ENCODE assay signal across 1 cellular context in the genomic region with DNA sequence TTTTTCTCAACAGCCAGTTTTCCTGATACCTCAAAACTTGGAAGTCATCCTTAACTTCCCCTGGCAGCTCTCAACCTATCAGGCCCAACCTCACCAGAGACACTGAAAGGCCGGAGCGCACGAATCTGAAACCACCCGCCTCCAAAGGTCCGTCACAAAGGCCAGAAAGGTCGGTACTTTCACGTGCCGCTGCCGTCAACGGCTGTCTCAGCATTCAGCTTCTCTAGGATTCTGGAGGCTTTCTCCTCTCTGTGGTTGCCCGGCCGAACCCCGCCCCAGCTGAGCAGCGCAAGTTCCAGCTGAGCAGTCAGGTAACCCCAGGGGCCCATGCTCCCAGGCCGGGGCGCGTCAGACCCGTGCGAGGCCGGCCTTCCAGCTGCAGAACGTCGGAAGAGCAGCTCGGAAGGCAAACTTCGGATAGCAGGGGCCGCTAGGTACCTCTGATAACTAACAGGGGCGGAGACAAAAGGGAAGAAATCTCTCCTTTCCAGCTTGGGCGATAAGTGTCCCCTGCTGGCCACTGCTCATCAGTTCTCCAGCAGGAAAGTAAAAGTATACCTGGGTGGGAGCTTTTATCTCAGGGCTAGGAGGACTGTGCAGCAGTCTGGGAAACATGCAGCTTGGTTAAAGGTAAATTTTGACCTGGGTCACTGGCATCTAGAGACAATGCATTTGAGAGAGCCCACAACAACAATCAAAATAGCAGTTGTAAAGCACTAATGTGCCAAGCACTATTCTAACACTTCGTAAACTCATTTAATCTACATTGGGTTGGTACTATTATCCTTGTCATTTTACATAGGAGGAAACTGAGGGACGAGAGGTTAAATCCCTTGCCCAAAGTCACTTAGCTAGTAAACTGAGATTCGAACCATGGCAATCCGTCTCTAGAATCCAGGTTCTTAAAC.
TF ChIP-seq lines count a peak whose summit lies in the region.

No MANE protein-coding gene starts in this region.

TF ChIP-seq in HepG2, 621 proteins besides CTCF, POLR2A, EP300 and RAD21 (continued from another document and continues in another):
- TF ChIP-seq, protein P1, sequence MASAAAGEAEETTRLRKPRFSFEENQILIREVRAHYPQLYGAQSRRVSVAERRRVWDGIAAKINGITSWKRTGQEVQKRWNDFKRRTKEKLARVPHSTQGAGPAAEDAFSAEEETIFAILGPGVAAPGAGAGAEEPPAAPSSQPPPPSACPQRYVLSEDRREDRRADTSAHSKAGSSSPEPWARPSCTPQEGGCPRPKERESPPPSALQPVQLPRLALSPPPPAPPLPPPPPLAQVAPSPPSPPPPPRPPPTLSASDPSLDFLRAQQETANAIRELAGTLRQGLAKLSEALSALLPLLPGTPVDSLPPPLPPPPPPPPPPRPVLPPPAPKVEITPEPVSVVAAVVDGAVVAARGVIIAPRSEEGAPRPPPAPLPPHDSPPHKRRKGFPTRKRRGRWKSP (CRISPR knock-in tag; IDR thresholded peaks at IDR 0.05), result peak; percentile 92
- TF ChIP-seq ZNF720 (CRISPR knock-in tag; IDR thresholded peaks at IDR 0.05) (no peak), MTA3 (CRISPR knock-in tag; IDR thresholded peaks at IDR 0.05) (no peak), POLR2G (IDR thresholded peaks at IDR 0.05; ENCODE audit: low read depth, low read length) (peak; percentile 84), JUNB (CRISPR knock-in tag; IDR thresholded peaks at IDR 0.05; ENCODE audit: borderline replicate concordance) (no peak; the same call in 1 of the 2 replicates), ZNF382 (CRISPR knock-in tag; IDR thresholded peaks at IDR 0.05; ENCODE audit: borderline replicate concordance) (no peak), TBL1XR1 (IDR thresholded peaks at IDR 0.05; ENCODE audit: borderline replicate concordance, low read length, partially characterized antibody) (peak; percentile 49), ZNF672 (CRISPR knock-in tag; IDR thresholded peaks at IDR 0.05) (no peak), ZBTB20 (CRISPR knock-in tag; IDR thresholded peaks at IDR 0.05; ENCODE audit: borderline replicate concordance, low read depth) (peak; percentile 88; the same call in 1 of the 2 replicates), ZNF766 (CRISPR knock-in tag; IDR thresholded peaks at IDR 0.05; ENCODE audit: borderline replicate concordance) (peak; percentile 31; the same call in 1 of the 2 replicates), ZNF234 (CRISPR knock-in tag; conservative IDR thresholded peaks at IDR 0.05) (no peak), ATF7-NPFF (CRISPR knock-in tag; IDR thresholded peaks at IDR 0.05; ENCODE audit: low read depth) (peak; percentile 67; the same call in 1 of the 2 replicates)
- TF ChIP-seq, protein P2, sequence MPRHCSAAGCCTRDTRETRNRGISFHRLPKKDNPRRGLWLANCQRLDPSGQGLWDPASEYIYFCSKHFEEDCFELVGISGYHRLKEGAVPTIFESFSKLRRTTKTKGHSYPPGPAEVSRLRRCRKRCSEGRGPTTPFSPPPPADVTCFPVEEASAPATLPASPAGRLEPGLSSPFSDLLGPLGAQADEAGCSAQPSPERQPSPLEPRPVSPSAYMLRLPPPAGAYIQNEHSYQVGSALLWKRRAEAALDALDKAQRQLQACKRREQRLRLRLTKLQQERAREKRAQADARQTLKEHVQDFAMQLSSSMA (CRISPR knock-in tag; IDR thresholded peaks at IDR 0.05), result peak; percentile 56; the same call in 1 of the 2 replicates
- TF ChIP-seq, protein P3, sequence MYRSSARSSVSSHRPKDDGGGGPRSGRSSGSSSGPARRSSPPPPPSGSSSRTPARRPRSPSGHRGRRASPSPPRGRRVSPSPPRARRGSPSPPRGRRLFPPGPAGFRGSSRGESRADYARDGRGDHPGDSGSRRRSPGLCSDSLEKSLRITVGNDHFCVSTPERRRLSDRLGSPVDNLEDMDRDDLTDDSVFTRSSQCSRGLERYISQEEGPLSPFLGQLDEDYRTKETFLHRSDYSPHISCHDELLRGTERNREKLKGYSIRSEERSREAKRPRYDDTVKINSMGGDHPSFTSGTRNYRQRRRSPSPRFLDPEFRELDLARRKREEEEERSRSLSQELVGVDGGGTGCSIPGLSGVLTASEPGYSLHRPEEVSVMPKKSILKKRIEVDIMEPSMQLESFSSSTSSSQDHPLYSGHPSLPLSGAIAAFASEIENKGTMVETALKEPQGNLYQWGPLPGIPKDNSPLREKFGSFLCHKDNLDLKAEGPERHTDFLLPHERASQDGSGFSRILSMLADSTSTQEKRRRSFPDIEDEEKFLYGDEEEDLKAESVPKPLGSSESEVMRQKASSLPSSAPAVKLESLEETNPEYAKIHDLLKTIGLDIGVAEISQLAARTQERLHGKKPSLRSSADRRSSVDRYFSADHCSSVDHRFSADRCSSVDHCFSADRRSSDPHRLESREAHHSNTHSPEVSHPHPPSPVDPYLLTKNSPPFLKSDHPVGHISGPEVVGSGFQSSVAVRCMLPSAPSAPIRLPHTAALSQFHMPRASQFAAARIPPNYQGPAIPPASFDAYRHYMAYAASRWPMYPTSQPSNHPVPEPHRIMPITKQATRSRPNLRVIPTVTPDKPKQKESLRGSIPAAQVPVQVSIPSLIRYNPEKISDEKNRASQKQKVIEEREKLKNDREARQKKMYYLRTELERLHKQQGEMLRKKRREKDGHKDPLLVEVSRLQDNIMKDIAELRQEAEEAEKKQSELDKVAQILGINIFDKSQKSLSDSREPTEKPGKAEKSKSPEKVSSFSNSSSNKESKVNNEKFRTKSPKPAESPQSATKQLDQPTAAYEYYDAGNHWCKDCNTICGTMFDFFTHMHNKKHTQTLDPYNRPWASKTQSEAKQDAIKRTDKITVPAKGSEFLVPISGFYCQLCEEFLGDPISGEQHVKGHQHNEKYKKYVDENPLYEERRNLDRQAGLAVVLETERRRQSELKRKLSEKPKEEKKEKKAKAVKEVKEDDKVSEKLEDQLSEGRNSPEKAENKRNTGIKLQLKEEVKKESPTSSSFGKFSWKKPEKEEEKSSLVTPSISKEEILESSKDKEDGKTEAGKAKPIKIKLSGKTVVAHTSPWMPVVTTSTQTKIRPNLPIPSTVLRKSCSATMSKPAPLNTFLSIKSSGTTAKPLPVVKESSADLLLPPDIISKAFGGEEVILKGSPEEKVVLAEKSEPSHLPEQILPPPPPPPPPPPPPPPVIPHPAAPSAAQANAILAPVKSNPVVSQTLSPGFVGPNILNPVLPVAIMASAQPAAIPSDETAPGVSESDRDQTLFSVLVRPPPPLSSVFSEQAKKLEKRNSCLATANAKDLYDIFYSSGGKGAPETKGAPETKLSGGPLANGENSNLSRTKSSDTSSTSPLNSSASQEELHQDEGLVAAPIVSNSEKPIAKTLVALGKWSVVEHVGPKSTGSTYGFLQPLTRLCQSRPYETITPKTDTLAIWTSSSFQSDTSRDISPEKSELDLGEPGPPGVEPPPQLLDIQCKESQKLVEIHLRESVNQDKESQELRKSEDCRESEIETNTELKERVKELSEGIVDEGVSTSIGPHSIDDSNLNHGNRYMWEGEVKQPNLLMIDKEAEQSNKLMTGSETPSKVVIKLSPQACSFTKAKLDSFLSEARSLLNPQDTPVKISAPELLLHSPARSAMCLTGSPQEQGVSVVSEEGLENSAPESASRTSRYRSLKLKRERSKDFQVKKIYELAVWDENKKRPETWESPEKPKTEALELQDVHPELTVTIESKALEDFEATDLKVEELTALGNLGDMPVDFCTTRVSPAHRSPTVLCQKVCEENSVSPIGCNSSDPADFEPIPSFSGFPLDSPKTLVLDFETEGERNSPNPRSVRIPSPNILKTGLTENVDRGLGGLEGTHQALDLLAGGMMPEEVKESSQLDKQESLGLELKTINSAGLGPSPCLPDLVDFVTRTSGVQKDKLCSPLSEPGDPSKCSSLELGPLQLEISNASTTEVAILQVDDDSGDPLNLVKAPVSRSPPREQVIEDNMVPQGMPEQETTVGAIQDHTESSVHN (CRISPR knock-in tag; IDR thresholded peaks at IDR 0.05), result peak; percentile 79; the same call in 1 of the 2 replicates
- TF ChIP-seq, protein P4, sequence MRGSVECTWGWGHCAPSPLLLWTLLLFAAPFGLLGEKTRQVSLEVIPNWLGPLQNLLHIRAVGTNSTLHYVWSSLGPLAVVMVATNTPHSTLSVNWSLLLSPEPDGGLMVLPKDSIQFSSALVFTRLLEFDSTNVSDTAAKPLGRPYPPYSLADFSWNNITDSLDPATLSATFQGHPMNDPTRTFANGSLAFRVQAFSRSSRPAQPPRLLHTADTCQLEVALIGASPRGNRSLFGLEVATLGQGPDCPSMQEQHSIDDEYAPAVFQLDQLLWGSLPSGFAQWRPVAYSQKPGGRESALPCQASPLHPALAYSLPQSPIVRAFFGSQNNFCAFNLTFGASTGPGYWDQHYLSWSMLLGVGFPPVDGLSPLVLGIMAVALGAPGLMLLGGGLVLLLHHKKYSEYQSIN (CRISPR knock-in tag; IDR thresholded peaks at IDR 0.05; ENCODE audit: borderline replicate concordance), result no peak
- TF ChIP-seq, protein P5, sequence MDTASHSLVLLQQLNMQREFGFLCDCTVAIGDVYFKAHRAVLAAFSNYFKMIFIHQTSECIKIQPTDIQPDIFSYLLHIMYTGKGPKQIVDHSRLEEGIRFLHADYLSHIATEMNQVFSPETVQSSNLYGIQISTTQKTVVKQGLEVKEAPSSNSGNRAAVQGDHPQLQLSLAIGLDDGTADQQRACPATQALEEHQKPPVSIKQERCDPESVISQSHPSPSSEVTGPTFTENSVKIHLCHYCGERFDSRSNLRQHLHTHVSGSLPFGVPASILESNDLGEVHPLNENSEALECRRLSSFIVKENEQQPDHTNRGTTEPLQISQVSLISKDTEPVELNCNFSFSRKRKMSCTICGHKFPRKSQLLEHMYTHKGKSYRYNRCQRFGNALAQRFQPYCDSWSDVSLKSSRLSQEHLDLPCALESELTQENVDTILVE (CRISPR knock-in tag; IDR thresholded peaks at IDR 0.05), result peak; percentile 79; the same call in 1 of the 2 replicates
- TF ChIP-seq, protein P6, sequence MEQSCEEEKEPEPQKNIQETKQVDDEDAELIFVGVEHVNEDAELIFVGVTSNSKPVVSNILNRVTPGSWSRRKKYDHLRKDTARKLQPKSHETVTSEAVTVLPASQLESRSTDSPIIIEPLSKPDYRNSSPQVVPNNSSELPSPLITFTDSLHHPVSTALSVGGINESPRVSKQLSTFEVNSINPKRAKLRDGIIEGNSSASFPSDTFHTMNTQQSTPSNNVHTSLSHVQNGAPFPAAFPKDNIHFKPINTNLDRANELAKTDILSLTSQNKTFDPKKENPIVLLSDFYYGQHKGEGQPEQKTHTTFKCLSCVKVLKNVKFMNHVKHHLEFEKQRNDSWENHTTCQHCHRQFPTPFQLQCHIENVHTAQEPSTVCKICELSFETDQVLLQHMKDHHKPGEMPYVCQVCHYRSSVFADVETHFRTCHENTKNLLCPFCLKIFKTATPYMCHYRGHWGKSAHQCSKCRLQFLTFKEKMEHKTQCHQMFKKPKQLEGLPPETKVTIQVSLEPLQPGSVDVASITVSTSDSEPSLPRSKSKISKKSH (CRISPR knock-in tag; IDR thresholded peaks at IDR 0.05; ENCODE audit: borderline replicate concordance), result peak; percentile 88; the same call in 1 of the 2 replicates
- TF ChIP-seq, protein P7, sequence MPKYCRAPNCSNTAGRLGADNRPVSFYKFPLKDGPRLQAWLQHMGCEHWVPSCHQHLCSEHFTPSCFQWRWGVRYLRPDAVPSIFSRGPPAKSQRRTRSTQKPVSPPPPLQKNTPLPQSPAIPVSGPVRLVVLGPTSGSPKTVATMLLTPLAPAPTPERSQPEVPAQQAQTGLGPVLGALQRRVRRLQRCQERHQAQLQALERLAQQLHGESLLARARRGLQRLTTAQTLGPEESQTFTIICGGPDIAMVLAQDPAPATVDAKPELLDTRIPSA (CRISPR knock-in tag; IDR thresholded peaks at IDR 0.05; ENCODE audit: borderline replicate concordance), result no peak
- TF ChIP-seq, protein P8, sequence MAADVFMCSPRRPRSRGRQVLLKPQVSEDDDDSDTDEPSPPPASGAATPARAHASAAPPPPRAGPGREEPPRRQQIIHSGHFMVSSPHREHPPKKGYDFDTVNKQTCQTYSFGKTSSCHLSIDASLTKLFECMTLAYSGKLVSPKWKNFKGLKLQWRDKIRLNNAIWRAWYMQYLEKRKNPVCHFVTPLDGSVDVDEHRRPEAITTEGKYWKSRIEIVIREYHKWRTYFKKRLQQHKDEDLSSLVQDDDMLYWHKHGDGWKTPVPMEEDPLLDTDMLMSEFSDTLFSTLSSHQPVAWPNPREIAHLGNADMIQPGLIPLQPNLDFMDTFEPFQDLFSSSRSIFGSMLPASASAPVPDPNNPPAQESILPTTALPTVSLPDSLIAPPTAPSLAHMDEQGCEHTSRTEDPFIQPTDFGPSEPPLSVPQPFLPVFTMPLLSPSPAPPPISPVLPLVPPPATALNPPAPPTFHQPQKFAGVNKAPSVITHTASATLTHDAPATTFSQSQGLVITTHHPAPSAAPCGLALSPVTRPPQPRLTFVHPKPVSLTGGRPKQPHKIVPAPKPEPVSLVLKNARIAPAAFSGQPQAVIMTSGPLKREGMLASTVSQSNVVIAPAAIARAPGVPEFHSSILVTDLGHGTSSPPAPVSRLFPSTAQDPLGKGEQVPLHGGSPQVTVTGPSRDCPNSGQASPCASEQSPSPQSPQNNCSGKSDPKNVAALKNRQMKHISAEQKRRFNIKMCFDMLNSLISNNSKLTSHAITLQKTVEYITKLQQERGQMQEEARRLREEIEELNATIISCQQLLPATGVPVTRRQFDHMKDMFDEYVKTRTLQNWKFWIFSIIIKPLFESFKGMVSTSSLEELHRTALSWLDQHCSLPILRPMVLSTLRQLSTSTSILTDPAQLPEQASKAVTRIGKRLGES (CRISPR knock-in tag; IDR thresholded peaks at IDR 0.05; ENCODE audit: borderline replicate concordance), result no peak
- TF ChIP-seq, protein P9, sequence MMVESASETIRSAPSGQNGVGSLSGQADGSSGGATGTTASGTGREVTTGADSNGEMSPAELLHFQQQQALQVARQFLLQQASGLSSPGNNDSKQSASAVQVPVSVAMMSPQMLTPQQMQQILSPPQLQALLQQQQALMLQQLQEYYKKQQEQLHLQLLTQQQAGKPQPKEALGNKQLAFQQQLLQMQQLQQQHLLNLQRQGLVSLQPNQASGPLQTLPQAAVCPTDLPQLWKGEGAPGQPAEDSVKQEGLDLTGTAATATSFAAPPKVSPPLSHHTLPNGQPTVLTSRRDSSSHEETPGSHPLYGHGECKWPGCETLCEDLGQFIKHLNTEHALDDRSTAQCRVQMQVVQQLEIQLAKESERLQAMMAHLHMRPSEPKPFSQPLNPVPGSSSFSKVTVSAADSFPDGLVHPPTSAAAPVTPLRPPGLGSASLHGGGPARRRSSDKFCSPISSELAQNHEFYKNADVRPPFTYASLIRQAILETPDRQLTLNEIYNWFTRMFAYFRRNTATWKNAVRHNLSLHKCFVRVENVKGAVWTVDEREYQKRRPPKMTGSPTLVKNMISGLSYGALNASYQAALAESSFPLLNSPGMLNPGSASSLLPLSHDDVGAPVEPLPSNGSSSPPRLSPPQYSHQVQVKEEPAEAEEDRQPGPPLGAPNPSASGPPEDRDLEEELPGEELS (CRISPR knock-in tag; IDR thresholded peaks at IDR 0.05), result peak; percentile 70
